Comparison of ENCODE assay signal across 17 cellular contexts in genomic region chr5:111641533-111642230, GRCh38.
A peak's percentile ranks its signal among the peaks of the same experiment; 100 is the strongest.
DNase-seq lines count a peak whose midpoint lies in the region; FAIRE-seq and TF ChIP-seq lines count a peak whose summit lies in the region.
"Had no signal": no experiment of that assay in that cellular context is flagged by ENCODE, and none has a peak within 500 bp of the region (broad histone marks: within the 10 kb centered on the region; RNA-seq: fewer than 3 reads in every experiment).

No MANE protein-coding gene starts in this region.

- peaks cover 0 to 30% (median 12%) of the 10 kb centered on the region in 8 donors for H3K9me3 Mint-ChIP-seq in CD4-positive, alpha-beta memory T cell

- peaks cover 0 to 5% of the 10 kb centered on the region in 2 donors for H3K36me3 Mint-ChIP-seq in CD4-positive, alpha-beta memory T cell
- H3K36me3 Mint-ChIP-seq: IgD-negative memory B cell, memory B cell had no signal

- H3K4me3 ChIP-seq in AG04450 (ENCODE audit: low read depth, low read length), result no peak overlapping the region
- no peak overlapping the region for H3K4me3 ChIP-seq in cardiac fibroblast (replicated peaks in 1 of 2; ENCODE audit: low read depth in 2 of 2, low read length in 2 of 2)
- no peak overlapping the region for H3K4me3 ChIP-seq in keratinocyte (ENCODE audit: control insufficient read depth in 2 of 3, extremely low read depth in 1 of 3, insufficient read depth in 2 of 3, low read depth in 1 of 3, low read length in 3 of 3)
- no peak overlapping the region for H3K4me3 ChIP-seq in CD4-positive, alpha-beta memory T cell (ENCODE audit: low read length in 2 of 2)

- no peaks in the 10 kb centered on the region for H3K4me1 Mint-ChIP-seq in CD4-positive, alpha-beta memory T cell
- H3K4me1 Mint-ChIP-seq: activated T-helper 17 cell treated with anti-CD3 and anti-CD28 coated beads, Interleukin-2, amount 50 U/mL, for 72 hours; IgD-negative memory B cell; memory B cell had no signal

- H3K4me1 ChIP-seq in keratinocyte (ENCODE audit: control insufficient read depth, extremely low read depth, insufficient read depth, low read length), result peaks cover 16% of the 10 kb centered on the region
- H3K4me1 ChIP-seq in CD4-positive, alpha-beta memory T cell (ENCODE audit: insufficient read depth, low read length), result no peaks in the 10 kb centered on the region

- CTCF ChIA-PET in AG04450 (lab: Charles Lee), result no interaction called here
- CTCF ChIA-PET in CD4-positive, alpha-beta memory T cell (lab: Charles Lee; ENCODE audit: partially characterized antibody), result no interaction called here

- H3K9me1 ChIP-seq in keratinocyte (ENCODE audit: control insufficient read depth, extremely low read depth, insufficient read depth, low read length), result no peaks in the 10 kb centered on the region

- DNase-seq in AG04450 (ENCODE audit: low read depth, low spot score) (peak; percentile 60), HTR-8/SVneo (ENCODE audit: insufficient read length, low spot score) (peak; percentile 7), cardiac fibroblast (ENCODE audit: low read depth in 2 of 2) (peak; percentile 46 to 76), keratinocyte (ENCODE audit: low read depth, low spot score) (peak; percentile 76)
- DNase-seq in activated CD8-positive, alpha-beta memory T cell treated with anti-CD3 and anti-CD28 coated beads, Interleukin-2, amount 50 U/mL, for 48 hours, result no peak
- no peak for DNase-seq in NK-92 treated with Interleukin-12 subunit alpha and Interleukin-12 subunit beta, amount 100 ng/mL, for 24 hours (lab: John Stamatoyannopoulos, UW)
- DNase-seq in CD4-positive, alpha-beta memory T cell, result no peak
- DNase-seq in stimulated activated CD4-positive, alpha-beta T cell treated with anti-CD3 and anti-CD28 coated beads, Interleukin-2, amount 100 ng/mL, for 48 hours, result no peak
- DNase-seq: activated CD4-positive, alpha-beta T cell treated with anti-CD3 and anti-CD28 coated beads, Interleukin-2, amount 50 U/mL, for 48 hours; AML-193; effector memory CD8-positive, alpha-beta T cell; NCI-H1105 treated with DMSO at 0.1 percent for 48 hours; NCI-H446 treated with DMSO at 0.1 percent for 48 hours; T-helper 9 cell had no signal

- H3K27ac ChIP-seq in AG04450 (ENCODE audit: low read depth, low read length), result no peak overlapping the region
- H3K27ac ChIP-seq in keratinocyte (ENCODE audit: control insufficient read depth, insufficient read depth, low read length), result peak overlapping the region; percentile 82
- no peak overlapping the region for H3K27ac ChIP-seq in CD4-positive, alpha-beta memory T cell (ENCODE audit: low read depth, low read length)

- TF ChIP-seq CTCF in AG04450 (IDR thresholded peaks at IDR 0.05; ENCODE audit: low read depth, low read length), result no peak
- TF ChIP-seq CTCF in cardiac fibroblast (IDR thresholded peaks at IDR 0.05; ENCODE audit: low read depth, low read length), result no peak
- no peak for TF ChIP-seq CTCF in keratinocyte (optimal IDR thresholded peaks at IDR 0.05 in 1 of 3, IDR thresholded peaks at IDR 0.05 in 1 of 3, conservative IDR thresholded peaks at IDR 0.05 in 1 of 3; ENCODE audit: extremely low read depth in 1 of 3, insufficient read depth in 2 of 3, low read length in 3 of 3)

- intact Hi-C loops in CD4-positive, alpha-beta memory T cell (cut with micrococcal nuclease), result no loop called here

- no peaks in the 10 kb centered on the region for H4K20me1 ChIP-seq in keratinocyte (ENCODE audit: control insufficient read depth, extremely low read depth, insufficient read depth, low read length)

- H3K36me3 ChIP-seq in keratinocyte (ENCODE audit: control insufficient read depth in 2 of 2, extremely low read depth in 1 of 2, insufficient read depth in 2 of 2, low read length in 2 of 2), result no peaks in the 10 kb centered on the region
- H3K36me3 ChIP-seq in CD4-positive, alpha-beta memory T cell (ENCODE audit: insufficient read depth, low read length), result no peaks in the 10 kb centered on the region

- peak overlapping the region; percentile 39 for H3K9ac ChIP-seq in keratinocyte (ENCODE audit: control insufficient read depth, extremely low read depth, insufficient read depth, low read length)

- POLR2A ChIA-PET in AG04450 (lab: Yijun Ruan, JAX), result no interaction called here
- POLR2A ChIA-PET in CD4-positive, alpha-beta memory T cell (lab: Charles Lee; ENCODE audit: partially characterized antibody), result no interaction called here

- dilution Hi-C loops in keratinocyte (cut with MboI; ENCODE audit: extremely low pct_ligation_motif_present, low sequenced_read_pairs), result no loop called here

- H3K79me2 ChIP-seq in keratinocyte (ENCODE audit: control insufficient read depth, insufficient read depth, low read length), result no peaks in the 10 kb centered on the region

- H3K4me3 Mint-ChIP-seq in CD4-positive, alpha-beta memory T cell, result no peak overlapping the region
- H3K4me3 Mint-ChIP-seq: activated T-helper 17 cell treated with anti-CD3 and anti-CD28 coated beads, Interleukin-2, amount 50 U/mL, for 72 hours; effector memory CD8-positive, alpha-beta T cell; IgD-negative memory B cell; memory B cell had no signal

- FAIRE-seq in HTR-8/SVneo (lab: Jason Lieb, UNC) (no peak), keratinocyte (lab: Jason Lieb, UNC) (peak; percentile 76)

- H3K27me3 Mint-ChIP-seq in CD4-positive, alpha-beta memory T cell, result peaks cover 3 to 13% of the 10 kb centered on the region in 2 donors

- H2AFZ ChIP-seq in keratinocyte (ENCODE audit: control insufficient read depth, low read length), result no peak overlapping the region

- H3K27me3 ChIP-seq in AG04450 (ENCODE audit: control insufficient read depth, insufficient read depth, low read length) (no peaks in the 10 kb centered on the region), keratinocyte (ENCODE audit: control insufficient read depth, extremely low read depth, insufficient read depth, low read length) (no peaks in the 10 kb centered on the region)
- no peaks in the 10 kb centered on the region for H3K27me3 ChIP-seq in CD4-positive, alpha-beta memory T cell (ENCODE audit: insufficient read depth, low read length)

- peaks cover 13% of the 10 kb centered on the region for H3K9me3 ChIP-seq in AG04450 (ENCODE audit: control insufficient read depth, insufficient read depth, low read length)
- H3K9me3 ChIP-seq in keratinocyte (ENCODE audit: control insufficient read depth, low read depth, low read length), result peaks cover 2% of the 10 kb centered on the region
- H3K9me3 ChIP-seq in CD4-positive, alpha-beta memory T cell (ENCODE audit: control insufficient read depth in 1 of 2, low read length in 2 of 2), result no peaks in the 10 kb centered on the region

- peak overlapping the region; percentile 54 for H3K4me2 ChIP-seq in keratinocyte (ENCODE audit: control insufficient read depth, extremely low read depth, insufficient read depth, low read depth, low read length)

- H3K27ac Mint-ChIP-seq in CD4-positive, alpha-beta memory T cell, result no peak overlapping the region
- H3K27ac Mint-ChIP-seq: activated T-helper 17 cell treated with anti-CD3 and anti-CD28 coated beads, Interleukin-2, amount 50 U/mL, for 72 hours; effector memory CD8-positive, alpha-beta T cell; IgD-negative memory B cell; memory B cell had no signal

Comparison
In these comparisons a context has a peak if more than half of its experiments do, and no peak if none do; other contexts are left out.
1. DNase-seq: peak in AG04450 (single experiment), HTR-8/SVneo (single experiment), cardiac fibroblast (2 of 2) and keratinocyte (single experiment); none in activated CD8-positive, alpha-beta memory T cell treated with anti-CD3 and anti-CD28 coated beads, Interleukin-2, amount 50 U/mL, for 48 hours (single experiment), NK-92 treated with Interleukin-12 subunit alpha and Interleukin-12 subunit beta, amount 100 ng/mL, for 24 hours (single experiment), CD4-positive, alpha-beta memory T cell (0 of 5) and stimulated activated CD4-positive, alpha-beta T cell treated with anti-CD3 and anti-CD28 coated beads, Interleukin-2, amount 100 ng/mL, for 48 hours (0 of 2).